Comparison of ENCODE assay signal across 1 cellular context in the genomic region with DNA sequence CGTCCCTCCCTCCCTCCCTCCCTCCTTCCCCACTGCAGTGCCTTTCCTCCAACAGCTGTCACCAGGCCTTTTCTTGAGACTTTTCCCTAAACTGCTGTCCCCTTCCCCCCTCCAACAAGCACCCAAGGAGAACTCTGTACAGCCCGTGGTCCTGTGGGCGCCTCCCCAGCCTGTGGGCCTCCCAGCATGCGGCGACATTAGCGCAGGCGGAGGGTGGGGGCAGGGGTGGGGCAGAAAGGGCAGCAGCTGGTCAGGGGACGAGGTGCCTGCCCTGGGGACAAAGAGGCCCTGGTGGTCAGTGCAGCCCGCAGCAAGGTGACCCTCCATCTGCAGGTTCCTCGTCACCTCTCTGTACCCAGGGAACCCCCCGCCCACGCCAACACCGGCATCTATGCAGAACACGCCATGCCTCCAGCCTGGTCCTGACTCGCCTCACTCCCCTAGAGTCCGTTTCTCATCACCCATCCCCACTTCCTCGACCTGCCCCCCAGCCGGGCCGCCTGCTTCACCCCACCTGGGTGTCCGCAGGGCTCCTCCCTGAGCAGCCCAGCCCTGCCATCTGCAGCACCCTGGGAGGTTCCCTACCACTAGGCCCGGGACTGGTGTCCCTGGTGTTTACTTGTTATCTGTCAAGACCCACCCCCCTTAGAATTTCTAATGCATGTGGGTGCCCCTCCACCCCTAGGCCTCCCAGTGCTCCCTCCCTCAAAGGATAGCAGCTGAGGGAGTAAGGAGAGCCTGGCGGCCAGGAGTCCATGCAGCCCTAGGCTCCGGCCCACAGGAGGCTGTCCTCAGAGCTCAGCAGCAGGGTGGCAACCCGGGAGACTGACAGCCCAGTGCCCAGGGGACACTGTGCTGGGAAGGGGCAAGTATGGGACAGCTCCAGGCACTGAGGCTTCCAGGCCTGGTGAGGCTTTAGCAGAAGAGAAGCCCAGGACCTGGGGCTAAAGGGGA.
TF ChIP-seq lines count a peak whose summit lies in the region.

No MANE protein-coding gene starts in this region.

TF ChIP-seq in SK-N-SH treated with all-trans-retinoic acid at 6 μM for 48 hours, 23 proteins besides CTCF, POLR2A, EP300 and RAD21 (continued from another document):
- TF ChIP-seq, protein P1, sequence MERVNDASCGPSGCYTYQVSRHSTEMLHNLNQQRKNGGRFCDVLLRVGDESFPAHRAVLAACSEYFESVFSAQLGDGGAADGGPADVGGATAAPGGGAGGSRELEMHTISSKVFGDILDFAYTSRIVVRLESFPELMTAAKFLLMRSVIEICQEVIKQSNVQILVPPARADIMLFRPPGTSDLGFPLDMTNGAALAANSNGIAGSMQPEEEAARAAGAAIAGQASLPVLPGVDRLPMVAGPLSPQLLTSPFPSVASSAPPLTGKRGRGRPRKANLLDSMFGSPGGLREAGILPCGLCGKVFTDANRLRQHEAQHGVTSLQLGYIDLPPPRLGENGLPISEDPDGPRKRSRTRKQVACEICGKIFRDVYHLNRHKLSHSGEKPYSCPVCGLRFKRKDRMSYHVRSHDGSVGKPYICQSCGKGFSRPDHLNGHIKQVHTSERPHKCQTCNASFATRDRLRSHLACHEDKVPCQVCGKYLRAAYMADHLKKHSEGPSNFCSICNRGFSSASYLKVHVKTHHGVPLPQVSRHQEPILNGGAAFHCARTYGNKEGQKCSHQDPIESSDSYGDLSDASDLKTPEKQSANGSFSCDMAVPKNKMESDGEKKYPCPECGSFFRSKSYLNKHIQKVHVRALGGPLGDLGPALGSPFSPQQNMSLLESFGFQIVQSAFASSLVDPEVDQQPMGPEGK (CRISPR knock-in tag; IDR thresholded peaks at IDR 0.05; ENCODE audit: borderline replicate concordance): no peak
- no peak for TF ChIP-seq ESRRG (CRISPR knock-in tag; IDR thresholded peaks at IDR 0.05)
- TF ChIP-seq RARB (CRISPR knock-in tag; IDR thresholded peaks at IDR 0.05): no peak
- TF ChIP-seq PPARA (CRISPR knock-in tag; IDR thresholded peaks at IDR 0.05; ENCODE audit: borderline replicate concordance): no peak
- no peak for TF ChIP-seq CSDC2 (CRISPR knock-in tag; IDR thresholded peaks at IDR 0.05)
- TF ChIP-seq BACH2 (CRISPR knock-in tag; IDR thresholded peaks at IDR 0.05; ENCODE audit: borderline replicate concordance): no peak
- no peak for TF ChIP-seq GLIS3 (CRISPR knock-in tag; IDR thresholded peaks at IDR 0.05)
